ENCODE assay signal across 8 cellular contexts in genomic region chr16:89917773-89918452, GRCh38. TPM values are rescaled to one million over a fixed set of nuclear protein-coding genes. Genes with fewer than 3 reads are reported as not detected.
DNase-seq lines count a peak whose midpoint lies in the region; ATAC-seq lines count a peak whose summit lies in the region.

No MANE protein-coding gene starts in this region.

- ATAC-seq in GM21619 (IDR thresholded peaks at IDR 0.05; ENCODE audit: unreplicated experiment) (peak; percentile 75), aorta (ENCODE audit: low FRiP score) (peak; percentile 24)

- in situ Hi-C loops in KBM-7 (cut with MboI; ENCODE audit: low pct_unique_long_range_greater_than_20kb, low sequenced_read_pairs) = no loop called here

- H3K36me3 ChIP-seq in SK-N-MC (ENCODE audit: insufficient read depth, low read length) = no peaks in the 10 kb centered on the region
- H3K36me3 ChIP-seq in aorta (ENCODE audit: control insufficient read depth in 1 of 2, insufficient read depth in 2 of 2, low read length in 1 of 2) = no peaks in the 10 kb centered on the region

- H3K9me3 ChIP-seq in SK-N-MC (ENCODE audit: low read depth, low read length) (no peaks in the 10 kb centered on the region), aorta (ENCODE audit: control insufficient read depth, low read length) (no peaks in the 10 kb centered on the region)

- DNase-seq in DMS53 (lab: John Stamatoyannopoulos, UW) (peak; percentile 95), KBM-7 (peak; percentile 88), SK-N-MC (ENCODE audit: low read depth, low spot score) (peak; percentile 30), cardiac septum (ENCODE audit: low spot score) (peak; percentile 86), retina (peak; percentile 87), aorta (peak; percentile 88)
- peak; percentile 59 for DNase-seq in activated naive CD4-positive, alpha-beta T cell treated with anti-CD3 and anti-CD28 coated beads, Interleukin-2, amount 50 U/mL, for 16 hours

- H3K27me3 ChIP-seq in aorta (ENCODE audit: control insufficient read depth in 1 of 2, insufficient read depth in 2 of 2, low read length in 1 of 2) = no peaks in the 10 kb centered on the region

- H3K4me3 ChIP-seq in SK-N-MC (peak overlapping the region; percentile 74), aorta (ENCODE audit: low read length in 2 of 2) (no peak overlapping the region)

- WGBS in aorta, 2 donors = 0 to 1% methylated on average over 37 to 39 of the region's 39 CpGs

- H3K9ac ChIP-seq in SK-N-MC (ENCODE audit: insufficient read length) = no peak overlapping the region

- peak overlapping the region; percentile 82; the same call in 1 of the 2 replicates for H3K27ac ChIP-seq in SK-N-MC
- H3K27ac ChIP-seq in aorta (ENCODE audit: low read depth in 1 of 2, low read length in 2 of 2) = no peak overlapping the region

- intact Hi-C loops in cardiac septum (cut with DNase I) = no loop called here
- intact Hi-C loops in aorta (cut with DNase I) = no loop called here

- no peaks in the 10 kb centered on the region for H3K4me1 ChIP-seq in aorta (ENCODE audit: control insufficient read depth in 1 of 2, insufficient read depth in 2 of 2, low read length in 2 of 2)

RNA-seq across cellular contexts. Expression of gene MC1R, which starts 0.7 kb away (rescaled TPM):
- total RNA-seq in cardiac septum (4.0 TPM), aorta (10 to 100 TPM in 1 of 2 donors, 1 to 10 TPM in 1; 4.8 to 10.2 TPM)
- 10 to 100 TPM in 1 of 2 donors, 1 to 10 TPM in 1; 1.5 to 12.1 TPM for polyA plus RNA-seq in aorta

RNA-seq across cellular contexts. Expression of gene TUBB3, which starts 5.2 kb away (rescaled TPM):
- 6.8 TPM for total RNA-seq in cardiac septum
- total RNA-seq in aorta = 10 to 100 TPM in 1 of 2 donors, 1 to 10 TPM in 1; 5.6 to 12.5 TPM
- polyA plus RNA-seq in aorta = 1 to 10 TPM in 1 of 2 donors, under 1 TPM in 1; 0.38 to 2.4 TPM

RNA-seq across cellular contexts. Expression of gene DEF8, which starts 30.6 kb away (rescaled TPM):
- 42.8 TPM for total RNA-seq in cardiac septum
- 10 to 100 TPM; 55.0 to 69.3 TPM for total RNA-seq in aorta
- 10 to 100 TPM; 53.6 to 78.0 TPM for polyA plus RNA-seq in aorta

RNA-seq across cellular contexts. Expression of gene TCF25, which starts 44.5 kb away (rescaled TPM):
- total RNA-seq in cardiac septum (106 TPM), aorta (100 to 1,000 TPM; 207 to 224 TPM)
- polyA plus RNA-seq in aorta = 100 to 1,000 TPM in 1 of 2 donors, 10 to 100 TPM in 1; 47.6 to 273 TPM

Comparison
In these comparisons a context has a peak if more than half of its experiments do, and no peak if none do; other contexts are left out.
1. DNase-seq: peak in every context shown above with its lines; median percentile 95 in DMS53; 88 in KBM-7; 88 in aorta; 87 in retina; 86 in cardiac septum; 59 in activated naive CD4-positive, alpha-beta T cell treated with anti-CD3 and anti-CD28 coated beads, Interleukin-2, amount 50 U/mL, for 16 hours; 30 in SK-N-MC.